In the genomic region with DNA sequence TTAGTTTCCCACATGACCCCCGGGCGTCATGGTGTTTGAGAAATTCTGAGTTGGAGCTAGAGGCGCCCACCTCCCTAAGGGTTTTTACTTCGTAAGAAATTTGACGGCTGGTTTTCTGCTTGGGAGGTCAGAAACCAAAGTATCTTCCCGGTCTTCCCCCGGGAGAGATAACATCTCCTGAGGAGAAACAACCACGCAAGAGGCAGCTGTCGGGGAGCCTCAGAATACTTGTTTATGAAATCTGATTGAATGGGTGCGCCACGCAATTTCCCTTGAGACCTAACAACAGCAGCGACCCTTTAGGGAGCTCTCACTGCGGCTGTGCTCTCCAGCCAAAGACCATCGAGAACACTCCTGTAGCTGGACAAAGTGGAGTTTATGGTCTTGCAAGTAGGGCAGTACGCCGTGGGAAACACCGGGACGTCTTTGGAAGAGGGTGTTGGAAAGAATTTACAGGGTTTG, we compare ENCODE assay signal across 8 cellular contexts. TPM values are rescaled to one million over a fixed set of nuclear protein-coding genes. Genes with fewer than 3 reads are reported as not detected.
DNase-seq lines count a peak whose midpoint lies in the region; ATAC-seq and TF ChIP-seq lines count a peak whose summit lies in the region.

No MANE protein-coding gene starts in this region.

- peak; percentile 19 for DNase-seq in Daoy (ENCODE audit: low read depth)
- DNase-seq in SHP77 treated with DMSO at 0.1 percent for 48 hours (lab: John Stamatoyannopoulos, UW) = peak; percentile 39
- peak in 3 of 10 donors; percentile 10 to 38 (median 36) for DNase-seq in dorsolateral prefrontal cortex
- peak in 1 of 2 donors; percentile 16 for DNase-seq in memory B cell (ENCODE audit: low spot score in 2 of 2)
- DNase-seq in type B pancreatic cell (ENCODE audit: extremely low spot score, unreplicated experiment) = no peak
- DNase-seq in NCI-H446 treated with DMSO at 0.1 percent for 48 hours (lab: John Stamatoyannopoulos, UW) = no peak

- intact Hi-C loops in dorsolateral prefrontal cortex (cut with DNase I) = loop anchor here (1.0 to 10.0 kb wide), 6 partner anchors 119 to 448 kb away; a partner anchor contains a TSS

- peak overlapping the region in 58 of 59 donors; percentile 36 to 98 (median 91) for H3K27ac ChIP-seq in dorsolateral prefrontal cortex

- peak overlapping the region; percentile 71 to 100 (median 97) for H3K4me3 ChIP-seq in dorsolateral prefrontal cortex

- TF ChIP-seq CTCF in dorsolateral prefrontal cortex (IDR thresholded peaks at IDR 0.05 in 54 of 56, conservative IDR thresholded peaks at IDR 0.05 in 2 of 56; ENCODE audit: low read depth in 1 of 56, partially characterized antibody in 56 of 56) (peak in 1 of 56 donors; percentile 1), type B pancreatic cell (conservative IDR thresholded peaks at IDR 0.05) (no peak)

- ATAC-seq in HG02884 (IDR thresholded peaks at IDR 0.05; ENCODE audit: unreplicated experiment) = peak; percentile 15
- no peak for ATAC-seq in memory B cell (ENCODE audit: low read depth)
- no peak for ATAC-seq in HG02623 (IDR thresholded peaks at IDR 0.05; ENCODE audit: unreplicated experiment)

- H3K9me3 Mint-ChIP-seq in memory B cell (no peaks in the 10 kb centered on the region), type B pancreatic cell (peaks cover 3% of the 10 kb centered on the region)

- H3K4me3 Mint-ChIP-seq in memory B cell (peak overlapping the region; percentile 96), type B pancreatic cell (peak overlapping the region; percentile 97)

- H3K27me3 Mint-ChIP-seq in memory B cell (no peaks in the 10 kb centered on the region), type B pancreatic cell (peaks cover 3% of the 10 kb centered on the region)

- no peaks in the 10 kb centered on the region for H3K27me3 ChIP-seq in dorsolateral prefrontal cortex

- H3K27ac Mint-ChIP-seq in memory B cell = peak overlapping the region; percentile 95
- H3K27ac Mint-ChIP-seq in type B pancreatic cell = peak overlapping the region; percentile 99

- H3K36me3 Mint-ChIP-seq in memory B cell (peaks cover 9% of the 10 kb centered on the region), type B pancreatic cell (peaks cover 20% of the 10 kb centered on the region)

- peaks cover 27% of the 10 kb centered on the region for H3K4me1 Mint-ChIP-seq in memory B cell
- H3K4me1 Mint-ChIP-seq in type B pancreatic cell (ENCODE audit: unreplicated experiment) = peaks cover 39% of the 10 kb centered on the region

RNA-seq across cellular contexts. Expression of a gene that starts 0.6 kb away (rescaled TPM):
- 127 and 165 TPM in 2 replicates for total RNA-seq in Daoy (2014; rRNA removed; shearing (Covaris generic))
- total RNA-seq in dorsolateral prefrontal cortex (10 to 100 TPM; 20.5 to 39.5 (median 30.6) TPM), type B pancreatic cell (ENCODE audit: low replicate concordance) (87.1 and 87.8 TPM in 2 replicates)

Comparison
In these comparisons a context has a peak if more than half of its experiments do, and no peak if none do; other contexts are left out.
1. DNase-seq: peak in Daoy (single experiment) and SHP77 treated with DMSO at 0.1 percent for 48 hours (single experiment); none in type B pancreatic cell (single experiment) and NCI-H446 treated with DMSO at 0.1 percent for 48 hours (single experiment).